Comparison of ENCODE assay signal across 14 cellular contexts in genomic region chr3:51977449-51978142, GRCh38. TPM values are rescaled to one million over a fixed set of nuclear protein-coding genes. Genes with fewer than 3 reads are reported as not detected.
DNase-seq lines count a peak whose midpoint lies in the region; ATAC-seq and TF ChIP-seq lines count a peak whose summit lies in the region.
"Had no signal": no experiment of that assay in that cellular context is flagged by ENCODE, and none has a peak within 500 bp of the region (broad histone marks: within the 10 kb centered on the region; RNA-seq: fewer than 3 reads in every experiment).

No MANE protein-coding gene starts in this region.

- H3K4me3 ChIP-seq in CD4-positive, CD25-positive, alpha-beta regulatory T cell (ENCODE audit: low read depth, low read length): no peak overlapping the region
- H3K4me3 ChIP-seq in OCI-LY1 (ENCODE audit: low read depth, low read length, poor library complexity, severe bottlenecking): peak overlapping the region; percentile 0
- H3K4me3 ChIP-seq in liver (ENCODE audit: low read depth in 1 of 3, low read length in 3 of 3): no peak overlapping the region
- H3K4me3 ChIP-seq in thyroid gland (replicated peaks in 1 of 3): no peak overlapping the region
- H3K4me3 ChIP-seq in WERI-Rb-1 (ENCODE audit: low read depth, low read length): no peak overlapping the region
- H3K4me3 ChIP-seq: adrenal gland, GM23248 had no signal

- no peak for TF ChIP-seq CTCF in OCI-LY1 (IDR thresholded peaks at IDR 0.05; ENCODE audit: low read length)
- no peak for TF ChIP-seq CTCF in liver (IDR thresholded peaks at IDR 0.05; ENCODE audit: low read depth, low read length, missing input control)
- TF ChIP-seq CTCF in thyroid gland (IDR thresholded peaks at IDR 0.05): no peak
- TF ChIP-seq CTCF in WERI-Rb-1 (IDR thresholded peaks at IDR 0.05; ENCODE audit: low read depth, low read length): no peak

- H3K4me1 ChIP-seq in CD4-positive, CD25-positive, alpha-beta regulatory T cell (ENCODE audit: control insufficient read depth, insufficient read depth, low read length, poor library complexity, severe bottlenecking): peaks cover 56% of the 10 kb centered on the region
- peaks cover 47% of the 10 kb centered on the region for H3K4me1 ChIP-seq in OCI-LY1 (ENCODE audit: insufficient read depth, low read length, severe bottlenecking)
- peaks cover 11 to 42% (median 27%) of the 10 kb centered on the region in 4 donors for H3K4me1 ChIP-seq in liver (ENCODE audit: control insufficient read depth in 4 of 4, insufficient read depth in 4 of 4, low read length in 3 of 4)
- peaks cover 24 to 36% of the 10 kb centered on the region in 2 donors for H3K4me1 ChIP-seq in thyroid gland

- H3K36me3 Mint-ChIP-seq in CD4-positive, CD25-positive, alpha-beta regulatory T cell: no peaks in the 10 kb centered on the region
- H3K36me3 Mint-ChIP-seq in activated naive CD8-positive, alpha-beta T cell treated with anti-CD3 and anti-CD28 coated beads, Interleukin-2, amount 50 U/mL, for 24 hours (ENCODE audit: low read depth): peaks cover 3% of the 10 kb centered on the region

- H3K4me1 Mint-ChIP-seq in CD4-positive, CD25-positive, alpha-beta regulatory T cell: peaks cover 22 to 55% (median 31%) of the 10 kb centered on the region in 4 donors
- H3K4me1 Mint-ChIP-seq in activated naive CD8-positive, alpha-beta T cell treated with anti-CD3 and anti-CD28 coated beads, Interleukin-2, amount 50 U/mL, for 24 hours: peaks cover 41% of the 10 kb centered on the region

- H3K9me3 Mint-ChIP-seq in CD4-positive, CD25-positive, alpha-beta regulatory T cell: no peaks in the 10 kb centered on the region
- no peaks in the 10 kb centered on the region for H3K9me3 Mint-ChIP-seq in activated naive CD8-positive, alpha-beta T cell treated with anti-CD3 and anti-CD28 coated beads, Interleukin-2, amount 50 U/mL, for 24 hours

- H3F3A ChIP-seq in OCI-LY1 (ENCODE audit: insufficient read depth, low read length): 0 out of 2 replicates have a peak, but pooled peaks cover 8% of the 10 kb centered on the region

- H3K27ac ChIP-seq in CD4-positive, CD25-positive, alpha-beta regulatory T cell (ENCODE audit: insufficient read depth, low read length, poor library complexity, severe bottlenecking): no peak overlapping the region
- peak overlapping the region; percentile 77 for H3K27ac ChIP-seq in OCI-LY1 (ENCODE audit: low read depth, low read length, poor library complexity, severe bottlenecking)
- H3K27ac ChIP-seq in liver (ENCODE audit: low read depth in 1 of 2, low read length in 2 of 2): peak overlapping the region; percentile 11 to 30
- no peak overlapping the region for H3K27ac ChIP-seq in thyroid gland
- no peak overlapping the region; the same call in 1 of the 2 replicates for H3K27ac ChIP-seq in WERI-Rb-1
- H3K27ac ChIP-seq: GM23248 had no signal

- DNase-seq in CD4-positive, CD25-positive, alpha-beta regulatory T cell: peak; percentile 32 to 68 (median 53)
- DNase-seq in activated naive CD8-positive, alpha-beta T cell treated with anti-CD3 and anti-CD28 coated beads, Interleukin-2, amount 50 U/mL, for 24 hours: no peak
- DNase-seq in NCI-H146 (lab: John Stamatoyannopoulos, UW): no peak
- no peak for DNase-seq in thyroid gland
- DNase-seq in WERI-Rb-1: no peak
- DNase-seq: activated CD4-positive, CD25-positive, alpha-beta regulatory T cell; adrenal gland; foreskin fibroblast; GM23248; NCI-H2171; stimulated activated CD4-positive, alpha-beta T cell treated with anti-CD3 and anti-CD28 coated beads, Interleukin-4, amount 100 ng/mL, for 1 hour had no signal

- no peaks in the 10 kb centered on the region for H3K9me2 ChIP-seq in OCI-LY1 (ENCODE audit: low read depth, low read length)

- H3K79me2 ChIP-seq in OCI-LY1 (ENCODE audit: insufficient read depth, low read length): no peaks in the 10 kb centered on the region

- peak overlapping the region; percentile 61 to 92 (median 78) for H3K4me3 Mint-ChIP-seq in CD4-positive, CD25-positive, alpha-beta regulatory T cell
- H3K4me3 Mint-ChIP-seq in activated naive CD8-positive, alpha-beta T cell treated with anti-CD3 and anti-CD28 coated beads, Interleukin-2, amount 50 U/mL, for 24 hours: no peak overlapping the region

- TF ChIP-seq RAD21 in liver (IDR thresholded peaks at IDR 0.05): no peak

- no peaks in the 10 kb centered on the region for H3K9me3 ChIP-seq in CD4-positive, CD25-positive, alpha-beta regulatory T cell (ENCODE audit: control insufficient read depth in 2 of 2, low read length in 2 of 2)
- H3K9me3 ChIP-seq in OCI-LY1 (ENCODE audit: low read length) (no peaks in the 10 kb centered on the region), liver (ENCODE audit: control insufficient read depth in 4 of 4, low read length in 3 of 4) (no peaks in the 10 kb centered on the region), thyroid gland (no peaks in the 10 kb centered on the region), WERI-Rb-1 (ENCODE audit: severe bottlenecking) (no peaks in the 10 kb centered on the region)
- H3K9me3 ChIP-seq: adrenal gland had no signal

- ATAC-seq in CD4-positive, CD25-positive, alpha-beta regulatory T cell (ENCODE audit: low read depth in 2 of 2): peak; percentile 35 to 48
- no peak for ATAC-seq in activated naive CD8-positive, alpha-beta T cell treated with anti-CD3 and anti-CD28 coated beads, Interleukin-2, amount 50 U/mL, for 24 hours
- ATAC-seq in GM21717 (IDR thresholded peaks at IDR 0.05; ENCODE audit: unreplicated experiment): no peak

- intact Hi-C loops in thyroid gland (cut with DNase I): loop anchor here (5.0 to 10.0 kb wide), 2 partner anchors 35 to 593 kb away; partner anchors contain the start of genes MANF, PARP3 and RRP9

- no peak for TF ChIP-seq POLR2A in thyroid gland (IDR thresholded peaks at IDR 0.05)

- H3K4me2 ChIP-seq in OCI-LY1 (ENCODE audit: low read length): peak overlapping the region; percentile 28; the same call in 1 of the 2 replicates

- H2AFZ ChIP-seq in OCI-LY1 (ENCODE audit: low read length): no peak overlapping the region
- H2AFZ ChIP-seq: GM23248 had no signal

- WGBS in liver: 84% methylated on average over 9 of the region's 9 CpGs
- 76 to 88% methylated on average over 7 to 8 of the region's 9 CpGs for whole genome bisulfite sequencing in thyroid gland, 2 donors

- no peaks in the 10 kb centered on the region for H4K20me1 ChIP-seq in OCI-LY1 (ENCODE audit: insufficient read depth, low read length)

- no peaks in the 10 kb centered on the region for H3K27me3 ChIP-seq in CD4-positive, CD25-positive, alpha-beta regulatory T cell (ENCODE audit: control insufficient read depth, insufficient read depth, low read length)
- H3K27me3 ChIP-seq in OCI-LY1 (ENCODE audit: insufficient read depth, low read length): no peaks in the 10 kb centered on the region
- no peaks in the 10 kb centered on the region for H3K27me3 ChIP-seq in liver (ENCODE audit: control insufficient read depth in 4 of 4, insufficient read depth in 4 of 4, low read length in 3 of 4)
- H3K27me3 ChIP-seq in thyroid gland: no peaks in the 10 kb centered on the region
- no peaks in the 10 kb centered on the region for H3K27me3 ChIP-seq in WERI-Rb-1 (ENCODE audit: insufficient read depth, low read depth, severe bottlenecking)
- H3K27me3 ChIP-seq: adrenal gland had no signal

- peaks cover 6% of the 10 kb centered on the region for H3K27me3 Mint-ChIP-seq in CD4-positive, CD25-positive, alpha-beta regulatory T cell
- H3K27me3 Mint-ChIP-seq in activated naive CD8-positive, alpha-beta T cell treated with anti-CD3 and anti-CD28 coated beads, Interleukin-2, amount 50 U/mL, for 24 hours: no peaks in the 10 kb centered on the region

- H3K27ac Mint-ChIP-seq in CD4-positive, CD25-positive, alpha-beta regulatory T cell: peak overlapping the region; percentile 60 to 85 (median 83)
- peak overlapping the region; percentile 45 for H3K27ac Mint-ChIP-seq in activated naive CD8-positive, alpha-beta T cell treated with anti-CD3 and anti-CD28 coated beads, Interleukin-2, amount 50 U/mL, for 24 hours

- no peak overlapping the region; the same call in 1 of the 2 replicates for H3K9ac ChIP-seq in OCI-LY1 (ENCODE audit: low read length)
- no peak overlapping the region for H3K9ac ChIP-seq in liver (ENCODE audit: low read depth in 1 of 2, low read length in 2 of 2)
- H3K9ac ChIP-seq: GM23248 had no signal

- H3K36me3 ChIP-seq in CD4-positive, CD25-positive, alpha-beta regulatory T cell (ENCODE audit: control insufficient read depth, insufficient read depth, low read length): no peaks in the 10 kb centered on the region
- H3K36me3 ChIP-seq in OCI-LY1 (ENCODE audit: insufficient read depth, low read length) (peaks cover 4% of the 10 kb centered on the region; the same call in 1 of the 2 replicates), liver (ENCODE audit: control insufficient read depth in 4 of 4, insufficient read depth in 3 of 4, low read depth in 1 of 4, low read length in 3 of 4) (no peaks in the 10 kb centered on the region), thyroid gland (no peaks in the 10 kb centered on the region), WERI-Rb-1 (peaks cover 2% of the 10 kb centered on the region)
- H3K36me3 ChIP-seq: adrenal gland had no signal

TF ChIP-seq in liver, 16 proteins besides CTCF, POLR2A, EP300 and RAD21 (continues in another document):
- no peak for TF ChIP-seq RXRA (IDR thresholded peaks at IDR 0.05)
- no peak for TF ChIP-seq SP1 (IDR thresholded peaks at IDR 0.05)

RNA-seq across cellular contexts. Expression of gene ABHD14A, which starts 2.7 kb away (rescaled TPM):
- 12.7 TPM for total RNA-seq in CD4-positive, CD25-positive, alpha-beta regulatory T cell
- 100 to 1,000 TPM in 2 of 4 donors, 10 to 100 TPM in 2; 91.0 to 137 (median 105) TPM for polyA plus RNA-seq in CD4-positive, CD25-positive, alpha-beta regulatory T cell
- total RNA-seq in liver (10 to 100 TPM in 1 of 2 donors, 1 to 10 TPM in 1; 8.2 to 10.5 TPM), thyroid gland (10 to 100 TPM; 20.0 to 91.9 (median 49.3) TPM)
- polyA plus RNA-seq in liver: 10 to 100 TPM; 16.3 to 19.9 TPM

RNA-seq across cellular contexts. Expression of gene ABHD14B, which starts 3.7 kb away (rescaled TPM):
- 45.1 TPM for total RNA-seq in CD4-positive, CD25-positive, alpha-beta regulatory T cell
- 10 to 100 TPM; 60.3 to 86.1 (median 78.8) TPM for polyA plus RNA-seq in CD4-positive, CD25-positive, alpha-beta regulatory T cell
- total RNA-seq in liver (10 to 100 TPM; 24.3 to 43.3 TPM), thyroid gland (10 to 100 TPM; 64.5 to 94.9 (median 87.8) TPM)
- polyA plus RNA-seq in liver: 100 to 1,000 TPM in 1 of 2 donors, 10 to 100 TPM in 1; 90.6 to 127 TPM

RNA-seq across cellular contexts. Expression of gene ACY1, which starts 5.7 kb away (rescaled TPM):
- 6.7 TPM for total RNA-seq in CD4-positive, CD25-positive, alpha-beta regulatory T cell
- 10 to 100 TPM in 3 of 4 donors, 1 to 10 TPM in 1; 6.4 to 14.7 (median 11.3) TPM for polyA plus RNA-seq in CD4-positive, CD25-positive, alpha-beta regulatory T cell
- total RNA-seq in liver (100 to 1,000 TPM in 1 of 2 donors, 10 to 100 TPM in 1; 69.5 to 241 TPM), thyroid gland (10 to 100 TPM; 34.9 to 98.8 (median 77.6) TPM)
- polyA plus RNA-seq in liver: 100 to 1,000 TPM; 234 to 274 TPM

RNA-seq across cellular contexts. Expression of gene PCBP4, which starts 10.3 kb away (rescaled TPM):
- 24.6 TPM for total RNA-seq in CD4-positive, CD25-positive, alpha-beta regulatory T cell
- 10 to 100 TPM in 3 of 4 donors, 1 to 10 TPM in 1; 9.6 to 19.4 (median 12.9) TPM for polyA plus RNA-seq in CD4-positive, CD25-positive, alpha-beta regulatory T cell
- total RNA-seq in liver (1 to 10 TPM; 4.0 to 4.9 TPM), thyroid gland (10 to 100 TPM; 22.2 to 66.2 (median 41.1) TPM)
- polyA plus RNA-seq in liver: 1 to 10 TPM; 2.7 to 7.9 TPM

RNA-seq across cellular contexts. Expression of gene RPL29, which starts 18.1 kb away (rescaled TPM):
- 1,128 TPM for total RNA-seq in CD4-positive, CD25-positive, alpha-beta regulatory T cell
- 1,000 to 10,000 TPM; 1,236 to 1,661 (median 1,413) TPM for polyA plus RNA-seq in CD4-positive, CD25-positive, alpha-beta regulatory T cell
- total RNA-seq in liver: 100 to 1,000 TPM; 292 to 358 TPM
- polyA plus RNA-seq in liver: 100 to 1,000 TPM; 418 to 789 TPM
- total RNA-seq in thyroid gland: 1,000 to 10,000 TPM in 3 of 4 donors, 100 to 1,000 TPM in 1; 826 to 1,348 (median 1,271) TPM

Comparison
In these comparisons a context has a peak if more than half of its experiments do, and no peak if none do; other contexts are left out.
1. ATAC-seq: peak in CD4-positive, CD25-positive, alpha-beta regulatory T cell (2 of 2); none in activated naive CD8-positive, alpha-beta T cell treated with anti-CD3 and anti-CD28 coated beads, Interleukin-2, amount 50 U/mL, for 24 hours (single experiment) and GM21717 (single experiment).
2. DNase-seq: peak in CD4-positive, CD25-positive, alpha-beta regulatory T cell (3 of 3); none in activated naive CD8-positive, alpha-beta T cell treated with anti-CD3 and anti-CD28 coated beads, Interleukin-2, amount 50 U/mL, for 24 hours (single experiment), NCI-H146 (single experiment), thyroid gland (0 of 2) and WERI-Rb-1 (single experiment).
3. H3K27ac ChIP-seq: peak in OCI-LY1 (single experiment) and liver (2 of 2); none in CD4-positive, CD25-positive, alpha-beta regulatory T cell (single experiment), thyroid gland (0 of 3) and WERI-Rb-1 (single experiment).